ENCODE assay signal across 9 cellular contexts in genomic region chr12:120356567-120357030, GRCh38. TPM values are rescaled to one million over a fixed set of nuclear protein-coding genes. Genes with fewer than 3 reads are reported as not detected.
DNase-seq lines count a peak whose midpoint lies in the region; ATAC-seq, FAIRE-seq and TF ChIP-seq lines count a peak whose summit lies in the region.
"Had no signal": no experiment of that assay in that cellular context is flagged by ENCODE, and none has a peak within 500 bp of the region (broad histone marks: within the 10 kb centered on the region; RNA-seq: fewer than 3 reads in every experiment).

No MANE protein-coding gene starts in this region.

- intact Hi-C loops in K562 (cut with micrococcal nuclease) = loop anchor here (1.0 to 5.0 kb wide), 3 partner anchors 32 to 129 kb away; no protein-coding TSS in a partner anchor
- intact Hi-C loops in spleen (cut with DNase I; ENCODE audit: low total_unique reads) = loop anchor here (2.0 kb wide), 1 partner anchor 74 kb away; no protein-coding TSS in a partner anchor

- peak; percentile 90 to 96 (median 95) for TF ChIP-seq CTCF in K562 (IDR thresholded peaks at IDR 0.05 in 2 of 3, conservative IDR thresholded peaks at IDR 0.05 in 1 of 3; ENCODE audit: insufficient read depth in 2 of 3, low read depth in 1 of 3, low read length in 3 of 3)
- peak; percentile 45 to 89 (median 82) for TF ChIP-seq CTCF in spleen (IDR thresholded peaks at IDR 0.05 in 8 of 11, conservative IDR thresholded peaks at IDR 0.05 in 3 of 11)

- H4K20me1 ChIP-seq in K562 (replicated peaks; ENCODE audit: control insufficient read depth, insufficient read depth, low read length) = 0 out of 2 replicates have a peak, but pooled peaks cover 11% of the 10 kb centered on the region

- 18% methylated on average over 12 of the region's 13 CpGs for WGBS in K562 (ENCODE audit: insufficient coverage, low coverage, missing lambda C conversion rate)
- 63 to 72% (median 68%) methylated on average over 11 to 13 of the region's 13 CpGs for WGBS in spleen, 5 donors

- no peak overlapping the region for H2AFZ ChIP-seq in K562 (ENCODE audit: low read depth, low read length)

- in situ Hi-C loops in K562 (cut with MboI) = no loop called here

- POLR2A ChIA-PET in K562 (lab: Yijun Ruan, JAX) = no interaction called here

- TF ChIP-seq RAD21 in K562 (CRISPR knock-in tag; conservative IDR thresholded peaks at IDR 0.05 in 1 of 2, IDR thresholded peaks at IDR 0.05 in 1 of 2) = peak; percentile 90 to 98

- peak; percentile 98 for FAIRE-seq in K562 (lab: Jason Lieb, UNC)

- H3K27ac ChIP-seq in K562 (ENCODE audit: extremely low read depth, low read depth, low read length) (no peak overlapping the region), spleen (no peak overlapping the region)
- H3K27ac ChIP-seq: BLaER1 treated with 17β-estradiol and CSF1 and Interleukin-3, amounts not matched to agents 10 nM and 100 nM had no signal

- H3K36me3 ChIP-seq in K562 (ENCODE audit: control insufficient read depth, insufficient read depth, low read length) = no peaks in the 10 kb centered on the region
- H3K36me3 ChIP-seq in spleen = no peaks in the 10 kb centered on the region
- H3K36me3 ChIP-seq: BLaER1 treated with 17β-estradiol and CSF1 and Interleukin-3, amounts not matched to agents 10 nM and 100 nM had no signal

- ATAC-seq in K562 (peak; percentile 97), GM21529 (IDR thresholded peaks at IDR 0.05; ENCODE audit: unreplicated experiment) (no peak)

- H3K27me3 ChIP-seq in K562 (ENCODE audit: control insufficient read depth in 2 of 2, insufficient read depth in 2 of 2, low read length in 2 of 2) (peaks cover 15 to 45% of the 10 kb centered on the region in 2 experiments; a peak in 4 of 5 replicates), spleen (replicated peaks in 1 of 7) (peaks cover 0 to 67% (median 12%) of the 10 kb centered on the region in 7 donors)

- H3K9ac ChIP-seq in K562 (ENCODE audit: insufficient read depth in 1 of 2, low read depth in 2 of 2, low read length in 2 of 2) = peak overlapping the region in 1 of 2 experiments; percentile 49; a peak in 1 of 4 replicates
- H3K9ac ChIP-seq: BLaER1 treated with 17β-estradiol and CSF1 and Interleukin-3, amounts not matched to agents 10 nM and 100 nM had no signal

- H3K4me1 ChIP-seq in K562 (replicated peaks in 1 of 2; ENCODE audit: control insufficient read depth in 2 of 2, insufficient read depth in 2 of 2, low read length in 2 of 2) (peaks cover 0 to 19% of the 10 kb centered on the region in 2 experiments; a peak in 3 of 5 replicates), spleen (peaks cover 0 to 9% (median 4%) of the 10 kb centered on the region in 6 donors)

- TF ChIP-seq EP300 in K562 (IDR thresholded peaks at IDR 0.05; ENCODE audit: low read length) = 0 out of 2 replicates have a peak, but pooled peaks have one; percentile 21

- H3K9me3 ChIP-seq in K562 (replicated peaks; ENCODE audit: control insufficient read depth, insufficient read depth, low read depth, low read length) (no peaks in the 10 kb centered on the region), spleen (no peaks in the 10 kb centered on the region)
- H3K9me3 ChIP-seq: BLaER1 treated with 17β-estradiol and CSF1 and Interleukin-3, amounts not matched to agents 10 nM and 100 nM had no signal

- TF ChIP-seq POLR2A in K562 (conservative IDR thresholded peaks at IDR 0.05) (no peak), spleen (IDR thresholded peaks at IDR 0.05) (no peak)

- no peaks in the 10 kb centered on the region for H3K79me2 ChIP-seq in K562 (ENCODE audit: control insufficient read depth, insufficient read depth, low read length)

- H3K9me1 ChIP-seq in K562 (ENCODE audit: control insufficient read depth, insufficient read depth, low read length) = no peaks in the 10 kb centered on the region

- BruUV-seq in K562 (replicated peaks; lab: Mats Ljungman, UMichigan) = no TSS peak

- peak overlapping the region; percentile 45 for H3K4me2 ChIP-seq in K562 (ENCODE audit: insufficient read depth, low read length)

- H3K4me3 ChIP-seq in K562 = no peak overlapping the region
- H3K4me3 ChIP-seq in spleen = no peak overlapping the region
- H3K4me3 ChIP-seq: BLaER1 treated with 17β-estradiol and CSF1 and Interleukin-3, amounts not matched to agents 10 nM and 100 nM had no signal

- DNase-seq in NCI-H1694 treated with DMSO at 0.1 percent for 48 hours (lab: John Stamatoyannopoulos, UW) (peak; percentile 7), NCI-H1694 (lab: John Stamatoyannopoulos, UW) (no peak), NCI-H2107 (lab: John Stamatoyannopoulos, UW) (peak; percentile 56), UCSD-AML1 (lab: John Stamatoyannopoulos, UW; ENCODE audit: unreplicated experiment) (peak; percentile 69), K562 (ENCODE audit: extremely low read depth in 1 of 4, low spot score in 3 of 4) (peak; percentile 89 to 96 (median 95)), iPS-NIHi11 (ENCODE audit: low spot score) (peak; percentile 92), spleen (peak; percentile 87)

- CTCF ChIA-PET in K562 (lab: Yijun Ruan, JAX; ENCODE audit: low intra/inter-chr PET ratio) = interaction anchor here (0.6 to 2.4 kb wide), 8 partner anchors 8 to 629 kb away, joined by 3 to 42 read pairs (median 3); no protein-coding TSS in a partner anchor

TF ChIP-seq in K562, 482 proteins besides CTCF, POLR2A, EP300 and RAD21 (continues in another document):
- TF ChIP-seq ETV5 (CRISPR knock-in tag; IDR thresholded peaks at IDR 0.05; ENCODE audit: low read depth) = 0 out of 2 replicates have a peak, but pooled peaks have one; percentile 53
- TF ChIP-seq EP400 (IDR thresholded peaks at IDR 0.05) = no peak

RNA-seq across cellular contexts. Expression of gene MSI1, which starts 12.4 kb away (rescaled TPM):
- total RNA-seq in K562 (2011; cell fraction: chromatin; rRNA removed; ENCODE audit: low replicate concordance) = not detected in 2 replicates
- not detected in 2 replicates for total RNA-seq in K562 (2011; cell fraction: nucleolus; rRNA removed)
- not detected in 2 replicates for total RNA-seq in K562 (2011; cell fraction: nucleoplasm; rRNA removed)
- total RNA-seq in K562 (2014; rRNA removed) = not detected in 2 replicates
- total RNA-seq in K562 (2014; rRNA removed; fragmentation: Illumina TruSeq; extraction: Trizol) = not detected in 2 replicates
- total RNA-seq in K562 (2015; rRNA removed; fragmentation: Illumina TruSeq; extraction: Trizol) = not detected in 2 replicates
- 0.16 TPM in 2 replicates for total RNA-seq in K562 (2021)
- polyA plus RNA-seq in K562 (2011; rRNA removed) = 0.04 TPM in 1 of 2 replicates, not detected in the other
- 0.03 TPM in 1 of 2 replicates, not detected in the other for polyA plus RNA-seq in K562 (2011; cell fraction: cytosol; rRNA removed)
- polyA plus RNA-seq in K562 (2011; cell fraction: nucleus; rRNA removed) = 0.04 and 0.06 TPM in 2 replicates
- 0.04 TPM in 1 of 2 replicates, not detected in the other for polyA plus RNA-seq in K562 (2012)
- polyA plus RNA-seq in K562 (2014; fragmentation: Illumina TruSeq; extraction: Trizol) = not detected in 2 replicates
- not detected for polyA plus RNA-seq in K562 (2014; fragmentation: Nextera tagmentation; extraction: Ambion mirVana)
- not detected in 2 replicates for polyA plus RNA-seq in K562 (2014; rRNA removed)
- polyA minus RNA-seq in K562 (2011; rRNA and poly(A)+ RNA removed) = 0.33 TPM in 1 of 2 replicates, not detected in the other
- polyA minus RNA-seq in K562 (2011; cell fraction: cytosol; rRNA and poly(A)+ RNA removed) = not detected in 2 replicates
- not detected in 2 replicates for polyA minus RNA-seq in K562 (2011; cell fraction: nucleus; rRNA and poly(A)+ RNA removed)
- total RNA-seq in spleen = under 1 TPM in 1 of 7 donors, not detected in 6; 0.35 TPM
- polyA plus RNA-seq in spleen = under 1 TPM in 2 of 3 donors, not detected in 1; 0.02 to 0.03 TPM

RNA-seq across cellular contexts. Expression of gene PLA2G1B, which starts 29.0 kb away (rescaled TPM):
- total RNA-seq in K562 (2011; cell fraction: chromatin; rRNA removed; ENCODE audit: low replicate concordance) = not detected in 2 replicates
- not detected in 2 replicates for total RNA-seq in K562 (2011; cell fraction: nucleolus; rRNA removed)
- total RNA-seq in K562 (2011; cell fraction: nucleoplasm; rRNA removed) = not detected in 2 replicates
- total RNA-seq in K562 (2014; rRNA removed) (not detected in 2 replicates), K562 (2014; rRNA removed; fragmentation: Illumina TruSeq; extraction: Trizol) (not detected in 2 replicates), K562 (2015; rRNA removed; fragmentation: Illumina TruSeq; extraction: Trizol) (not detected in 2 replicates), K562 (2021) (1.4 and 1.8 TPM in 2 replicates), spleen (1 to 10 TPM in 3 of 7 donors, not detected in 4; 1.1 to 1.9 (median 1.4) TPM)
- polyA plus RNA-seq in K562 (2011; rRNA removed) (not detected in 2 replicates), K562 (2014; fragmentation: Illumina TruSeq; extraction: Trizol) (not detected in 2 replicates), K562 (2014; fragmentation: Nextera tagmentation; extraction: Ambion mirVana) (not detected), K562 (2014; rRNA removed) (not detected in 2 replicates), spleen (under 1 TPM; 0.29 to 0.83 (median 0.56) TPM)
- not detected in 2 replicates for polyA plus RNA-seq in K562 (2011; cell fraction: cytosol; rRNA removed)
- polyA plus RNA-seq in K562 (2011; cell fraction: nucleus; rRNA removed) = not detected in 2 replicates
- polyA plus RNA-seq in K562 (2012) = not detected in 2 replicates
- not detected in 2 replicates for polyA minus RNA-seq in K562 (2011; rRNA and poly(A)+ RNA removed)
- polyA minus RNA-seq in K562 (2011; cell fraction: cytosol; rRNA and poly(A)+ RNA removed) = not detected in 2 replicates
- not detected in 2 replicates for polyA minus RNA-seq in K562 (2011; cell fraction: nucleus; rRNA and poly(A)+ RNA removed)

RNA-seq across cellular contexts. Expression of gene SIRT4, which starts 54.5 kb away (rescaled TPM):
- 2.8 and 3.7 TPM in 2 replicates for total RNA-seq in K562 (2011; cell fraction: chromatin; rRNA removed; ENCODE audit: low replicate concordance)
- total RNA-seq in K562 (2011; cell fraction: nucleolus; rRNA removed) = 2.5 and 2.6 TPM in 2 replicates
- total RNA-seq in K562 (2011; cell fraction: nucleoplasm; rRNA removed) = 2.8 and 3.2 TPM in 2 replicates
- 0.86 and 3.1 TPM in 2 replicates for total RNA-seq in K562 (2014; rRNA removed)
- 2.3 TPM in 2 replicates for total RNA-seq in K562 (2014; rRNA removed; fragmentation: Illumina TruSeq; extraction: Trizol)
- total RNA-seq in K562 (2015; rRNA removed; fragmentation: Illumina TruSeq; extraction: Trizol) = 1.5 and 1.6 TPM in 2 replicates
- total RNA-seq in K562 (2021) = 2.5 and 3.1 TPM in 2 replicates
- polyA plus RNA-seq in K562 (2011; rRNA removed) = 2.4 and 3.2 TPM in 2 replicates
- 2.5 TPM in 2 replicates for polyA plus RNA-seq in K562 (2011; cell fraction: cytosol; rRNA removed)
- polyA plus RNA-seq in K562 (2011; cell fraction: nucleus; rRNA removed) = 1.2 and 1.5 TPM in 2 replicates
- polyA plus RNA-seq in K562 (2012) = 2.4 and 3.6 TPM in 2 replicates
- polyA plus RNA-seq in K562 (2014; fragmentation: Illumina TruSeq; extraction: Trizol) = 2.7 and 2.8 TPM in 2 replicates
- 1 to 10 TPM; 5.1 to 5.2 TPM for polyA plus RNA-seq in K562 (2014; fragmentation: Nextera tagmentation; extraction: Ambion mirVana)
- polyA plus RNA-seq in K562 (2014; rRNA removed) = 1.8 and 3.2 TPM in 2 replicates
- polyA minus RNA-seq in K562 (2011; rRNA and poly(A)+ RNA removed) = 1.9 and 2.5 TPM in 2 replicates
- 1.4 TPM in 1 of 2 replicates, not detected in the other for polyA minus RNA-seq in K562 (2011; cell fraction: cytosol; rRNA and poly(A)+ RNA removed)
- 0.54 and 2.2 TPM in 2 replicates for polyA minus RNA-seq in K562 (2011; cell fraction: nucleus; rRNA and poly(A)+ RNA removed)
- 1 to 10 TPM in 6 of 7 donors, under 1 TPM in 1; 0.66 to 2.6 (median 1.7) TPM for total RNA-seq in spleen
- 1 to 10 TPM; 1.2 to 1.4 (median 1.3) TPM for polyA plus RNA-seq in spleen
